In the genomic region with DNA sequence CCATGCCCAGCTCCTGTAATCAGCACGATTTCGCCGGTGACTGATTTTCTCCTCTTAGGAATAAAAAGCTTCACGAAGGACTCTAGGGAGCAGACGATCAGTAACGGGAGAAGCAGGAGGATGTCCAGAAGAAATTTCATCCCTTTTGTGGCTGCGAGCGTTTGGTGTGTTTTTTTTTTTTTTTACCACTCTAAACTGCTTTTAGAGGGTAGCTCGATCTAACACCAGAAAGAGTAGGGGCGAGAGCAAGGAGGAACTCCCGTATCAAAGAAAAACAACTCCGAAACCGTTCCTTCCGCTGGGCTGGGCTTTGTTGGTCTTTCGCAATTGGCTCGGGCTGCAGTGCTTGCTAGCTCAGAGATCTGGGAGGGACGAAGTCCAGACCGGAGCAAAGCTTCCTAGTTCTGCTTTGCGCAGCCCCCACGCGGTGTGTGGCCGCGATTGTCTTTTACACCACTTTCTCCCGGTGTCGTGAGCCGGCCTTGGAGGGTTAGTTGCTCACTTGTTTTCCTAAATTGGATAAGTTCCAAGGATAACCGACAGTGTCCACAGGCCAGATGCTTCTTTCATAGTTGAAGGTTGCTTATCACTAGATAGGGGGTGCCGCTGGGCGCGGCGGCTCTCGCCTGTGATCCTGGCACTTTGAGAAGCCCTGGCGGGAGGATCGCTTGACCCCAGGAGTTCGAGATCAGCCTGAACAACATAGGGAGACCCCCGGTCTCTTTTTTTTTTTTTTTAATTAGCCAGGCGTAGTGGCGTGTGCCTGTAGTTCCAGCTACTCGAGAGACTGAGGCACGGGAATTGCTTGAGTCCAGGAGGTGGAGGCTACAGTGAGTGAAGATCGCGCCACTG, we compare ENCODE assay signal across 1 cellular context.
A peak's percentile ranks its signal among the peaks of the same experiment; 100 is the strongest.
TF ChIP-seq lines count a peak whose summit lies in the region.

A gene with protein sequence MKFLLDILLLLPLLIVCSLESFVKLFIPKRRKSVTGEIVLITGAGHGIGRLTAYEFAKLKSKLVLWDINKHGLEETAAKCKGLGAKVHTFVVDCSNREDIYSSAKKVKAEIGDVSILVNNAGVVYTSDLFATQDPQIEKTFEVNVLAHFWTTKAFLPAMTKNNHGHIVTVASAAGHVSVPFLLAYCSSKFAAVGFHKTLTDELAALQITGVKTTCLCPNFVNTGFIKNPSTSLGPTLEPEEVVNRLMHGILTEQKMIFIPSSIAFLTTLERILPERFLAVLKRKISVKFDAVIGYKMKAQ (minus strand): TSS at position 258 of the 852 bp plus-strand sequence. CDS start 118 bp downstream, at position 140.

TF ChIP-seq in HepG2, 621 proteins besides CTCF, POLR2A, EP300 and RAD21 (continued from another document and continues in another):
- TF ChIP-seq ZNF768 (CRISPR knock-in tag; IDR thresholded peaks at IDR 0.05), result 0 out of 2 replicates have a peak, but pooled peaks have one; percentile 19
- TF ChIP-seq, protein P1, sequence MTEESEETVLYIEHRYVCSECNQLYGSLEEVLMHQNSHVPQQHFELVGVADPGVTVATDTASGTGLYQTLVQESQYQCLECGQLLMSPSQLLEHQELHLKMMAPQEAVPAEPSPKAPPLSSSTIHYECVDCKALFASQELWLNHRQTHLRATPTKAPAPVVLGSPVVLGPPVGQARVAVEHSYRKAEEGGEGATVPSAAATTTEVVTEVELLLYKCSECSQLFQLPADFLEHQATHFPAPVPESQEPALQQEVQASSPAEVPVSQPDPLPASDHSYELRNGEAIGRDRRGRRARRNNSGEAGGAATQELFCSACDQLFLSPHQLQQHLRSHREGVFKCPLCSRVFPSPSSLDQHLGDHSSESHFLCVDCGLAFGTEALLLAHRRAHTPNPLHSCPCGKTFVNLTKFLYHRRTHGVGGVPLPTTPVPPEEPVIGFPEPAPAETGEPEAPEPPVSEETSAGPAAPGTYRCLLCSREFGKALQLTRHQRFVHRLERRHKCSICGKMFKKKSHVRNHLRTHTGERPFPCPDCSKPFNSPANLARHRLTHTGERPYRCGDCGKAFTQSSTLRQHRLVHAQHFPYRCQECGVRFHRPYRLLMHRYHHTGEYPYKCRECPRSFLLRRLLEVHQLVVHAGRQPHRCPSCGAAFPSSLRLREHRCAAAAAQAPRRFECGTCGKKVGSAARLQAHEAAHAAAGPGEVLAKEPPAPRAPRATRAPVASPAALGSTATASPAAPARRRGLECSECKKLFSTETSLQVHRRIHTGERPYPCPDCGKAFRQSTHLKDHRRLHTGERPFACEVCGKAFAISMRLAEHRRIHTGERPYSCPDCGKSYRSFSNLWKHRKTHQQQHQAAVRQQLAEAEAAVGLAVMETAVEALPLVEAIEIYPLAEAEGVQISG (CRISPR knock-in tag; IDR thresholded peaks at IDR 0.05), result peak; percentile 83
- no peak for TF ChIP-seq ZNF567 (CRISPR knock-in tag; IDR thresholded peaks at IDR 0.05; ENCODE audit: borderline replicate concordance)
- TF ChIP-seq, protein P2, sequence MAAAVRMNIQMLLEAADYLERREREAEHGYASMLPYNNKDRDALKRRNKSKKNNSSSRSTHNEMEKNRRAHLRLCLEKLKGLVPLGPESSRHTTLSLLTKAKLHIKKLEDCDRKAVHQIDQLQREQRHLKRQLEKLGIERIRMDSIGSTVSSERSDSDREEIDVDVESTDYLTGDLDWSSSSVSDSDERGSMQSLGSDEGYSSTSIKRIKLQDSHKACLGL (CRISPR knock-in tag; IDR thresholded peaks at IDR 0.05), result 0 out of 2 replicates have a peak, but pooled peaks have one; percentile 37
- TF ChIP-seq ATAD3A (CRISPR knock-in tag; IDR thresholded peaks at IDR 0.05), result no peak
- TF ChIP-seq ZNF619 (CRISPR knock-in tag; IDR thresholded peaks at IDR 0.05), result no peak
- TF ChIP-seq, protein P3, sequence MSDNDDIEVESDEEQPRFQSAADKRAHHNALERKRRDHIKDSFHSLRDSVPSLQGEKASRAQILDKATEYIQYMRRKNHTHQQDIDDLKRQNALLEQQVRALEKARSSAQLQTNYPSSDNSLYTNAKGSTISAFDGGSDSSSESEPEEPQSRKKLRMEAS (IDR thresholded peaks at IDR 0.05), result peak; percentile 79
- TF ChIP-seq ETV5 (CRISPR knock-in tag; IDR thresholded peaks at IDR 0.05; ENCODE audit: borderline replicate concordance), result peak; percentile 91
- TF ChIP-seq DNMT3B (CRISPR knock-in tag; conservative IDR thresholded peaks at IDR 0.05), result 0 out of 2 replicates have a peak, but pooled peaks have one; percentile 72
- TF ChIP-seq YEATS4 (CRISPR knock-in tag; IDR thresholded peaks at IDR 0.05; ENCODE audit: borderline replicate concordance), result peak; percentile 94
- no peak for TF ChIP-seq CC2D1A (CRISPR knock-in tag; IDR thresholded peaks at IDR 0.05)
- TF ChIP-seq, protein P4, sequence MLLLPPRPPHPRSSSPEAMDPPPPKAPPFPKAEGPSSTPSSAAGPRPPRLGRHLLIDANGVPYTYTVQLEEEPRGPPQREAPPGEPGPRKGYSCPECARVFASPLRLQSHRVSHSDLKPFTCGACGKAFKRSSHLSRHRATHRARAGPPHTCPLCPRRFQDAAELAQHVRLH (CRISPR knock-in tag; IDR thresholded peaks at IDR 0.05; ENCODE audit: borderline replicate concordance, low read depth), result peak; percentile 96; the same call in 1 of the 2 replicates
- TF ChIP-seq RELA (CRISPR knock-in tag; IDR thresholded peaks at IDR 0.05), result no peak
- peak; percentile 58; the same call in 1 of the 2 replicates for TF ChIP-seq KDM1A (CRISPR knock-in tag; IDR thresholded peaks at IDR 0.05)
- TF ChIP-seq HNRNPK (IDR thresholded peaks at IDR 0.05; ENCODE audit: low read depth, low read length, poor library complexity, severe bottlenecking), result no peak
- TF ChIP-seq ZNF777 (CRISPR knock-in tag; IDR thresholded peaks at IDR 0.05), result 0 out of 2 replicates have a peak, but pooled peaks have one; percentile 29
- TF ChIP-seq ZC3H13 (CRISPR knock-in tag; IDR thresholded peaks at IDR 0.05), result no peak
- TF ChIP-seq ZNF34 (CRISPR knock-in tag; IDR thresholded peaks at IDR 0.05; ENCODE audit: borderline replicate concordance), result no peak
- no peak; the same call in none of the 2 replicates for TF ChIP-seq HOXD1 (CRISPR knock-in tag; IDR thresholded peaks at IDR 0.05)
- no peak for TF ChIP-seq SMAD1 (CRISPR knock-in tag; IDR thresholded peaks at IDR 0.05; ENCODE audit: borderline replicate concordance, low read depth)
- no peak for TF ChIP-seq SP2 (CRISPR knock-in tag; IDR thresholded peaks at IDR 0.05)
- TF ChIP-seq HOXA5 (CRISPR knock-in tag; IDR thresholded peaks at IDR 0.05), result 0 out of 2 replicates have a peak, but pooled peaks have one; percentile 68
- TF ChIP-seq TOPORS (CRISPR knock-in tag; IDR thresholded peaks at IDR 0.05), result peak; percentile 84
- peak; percentile 89; the same call in 1 of the 2 replicates for TF ChIP-seq SMYD3 (CRISPR knock-in tag; IDR thresholded peaks at IDR 0.05)
- peak; percentile 83 for TF ChIP-seq ZMYM2 (CRISPR knock-in tag; IDR thresholded peaks at IDR 0.05)
- TF ChIP-seq, protein P5, sequence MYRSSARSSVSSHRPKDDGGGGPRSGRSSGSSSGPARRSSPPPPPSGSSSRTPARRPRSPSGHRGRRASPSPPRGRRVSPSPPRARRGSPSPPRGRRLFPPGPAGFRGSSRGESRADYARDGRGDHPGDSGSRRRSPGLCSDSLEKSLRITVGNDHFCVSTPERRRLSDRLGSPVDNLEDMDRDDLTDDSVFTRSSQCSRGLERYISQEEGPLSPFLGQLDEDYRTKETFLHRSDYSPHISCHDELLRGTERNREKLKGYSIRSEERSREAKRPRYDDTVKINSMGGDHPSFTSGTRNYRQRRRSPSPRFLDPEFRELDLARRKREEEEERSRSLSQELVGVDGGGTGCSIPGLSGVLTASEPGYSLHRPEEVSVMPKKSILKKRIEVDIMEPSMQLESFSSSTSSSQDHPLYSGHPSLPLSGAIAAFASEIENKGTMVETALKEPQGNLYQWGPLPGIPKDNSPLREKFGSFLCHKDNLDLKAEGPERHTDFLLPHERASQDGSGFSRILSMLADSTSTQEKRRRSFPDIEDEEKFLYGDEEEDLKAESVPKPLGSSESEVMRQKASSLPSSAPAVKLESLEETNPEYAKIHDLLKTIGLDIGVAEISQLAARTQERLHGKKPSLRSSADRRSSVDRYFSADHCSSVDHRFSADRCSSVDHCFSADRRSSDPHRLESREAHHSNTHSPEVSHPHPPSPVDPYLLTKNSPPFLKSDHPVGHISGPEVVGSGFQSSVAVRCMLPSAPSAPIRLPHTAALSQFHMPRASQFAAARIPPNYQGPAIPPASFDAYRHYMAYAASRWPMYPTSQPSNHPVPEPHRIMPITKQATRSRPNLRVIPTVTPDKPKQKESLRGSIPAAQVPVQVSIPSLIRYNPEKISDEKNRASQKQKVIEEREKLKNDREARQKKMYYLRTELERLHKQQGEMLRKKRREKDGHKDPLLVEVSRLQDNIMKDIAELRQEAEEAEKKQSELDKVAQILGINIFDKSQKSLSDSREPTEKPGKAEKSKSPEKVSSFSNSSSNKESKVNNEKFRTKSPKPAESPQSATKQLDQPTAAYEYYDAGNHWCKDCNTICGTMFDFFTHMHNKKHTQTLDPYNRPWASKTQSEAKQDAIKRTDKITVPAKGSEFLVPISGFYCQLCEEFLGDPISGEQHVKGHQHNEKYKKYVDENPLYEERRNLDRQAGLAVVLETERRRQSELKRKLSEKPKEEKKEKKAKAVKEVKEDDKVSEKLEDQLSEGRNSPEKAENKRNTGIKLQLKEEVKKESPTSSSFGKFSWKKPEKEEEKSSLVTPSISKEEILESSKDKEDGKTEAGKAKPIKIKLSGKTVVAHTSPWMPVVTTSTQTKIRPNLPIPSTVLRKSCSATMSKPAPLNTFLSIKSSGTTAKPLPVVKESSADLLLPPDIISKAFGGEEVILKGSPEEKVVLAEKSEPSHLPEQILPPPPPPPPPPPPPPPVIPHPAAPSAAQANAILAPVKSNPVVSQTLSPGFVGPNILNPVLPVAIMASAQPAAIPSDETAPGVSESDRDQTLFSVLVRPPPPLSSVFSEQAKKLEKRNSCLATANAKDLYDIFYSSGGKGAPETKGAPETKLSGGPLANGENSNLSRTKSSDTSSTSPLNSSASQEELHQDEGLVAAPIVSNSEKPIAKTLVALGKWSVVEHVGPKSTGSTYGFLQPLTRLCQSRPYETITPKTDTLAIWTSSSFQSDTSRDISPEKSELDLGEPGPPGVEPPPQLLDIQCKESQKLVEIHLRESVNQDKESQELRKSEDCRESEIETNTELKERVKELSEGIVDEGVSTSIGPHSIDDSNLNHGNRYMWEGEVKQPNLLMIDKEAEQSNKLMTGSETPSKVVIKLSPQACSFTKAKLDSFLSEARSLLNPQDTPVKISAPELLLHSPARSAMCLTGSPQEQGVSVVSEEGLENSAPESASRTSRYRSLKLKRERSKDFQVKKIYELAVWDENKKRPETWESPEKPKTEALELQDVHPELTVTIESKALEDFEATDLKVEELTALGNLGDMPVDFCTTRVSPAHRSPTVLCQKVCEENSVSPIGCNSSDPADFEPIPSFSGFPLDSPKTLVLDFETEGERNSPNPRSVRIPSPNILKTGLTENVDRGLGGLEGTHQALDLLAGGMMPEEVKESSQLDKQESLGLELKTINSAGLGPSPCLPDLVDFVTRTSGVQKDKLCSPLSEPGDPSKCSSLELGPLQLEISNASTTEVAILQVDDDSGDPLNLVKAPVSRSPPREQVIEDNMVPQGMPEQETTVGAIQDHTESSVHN (CRISPR knock-in tag; IDR thresholded peaks at IDR 0.05), result peak; percentile 37; the same call in 1 of the 2 replicates
- no peak for TF ChIP-seq ZNF577 (CRISPR knock-in tag; IDR thresholded peaks at IDR 0.05; ENCODE audit: borderline replicate concordance, low read depth)
- TF ChIP-seq, protein P6, sequence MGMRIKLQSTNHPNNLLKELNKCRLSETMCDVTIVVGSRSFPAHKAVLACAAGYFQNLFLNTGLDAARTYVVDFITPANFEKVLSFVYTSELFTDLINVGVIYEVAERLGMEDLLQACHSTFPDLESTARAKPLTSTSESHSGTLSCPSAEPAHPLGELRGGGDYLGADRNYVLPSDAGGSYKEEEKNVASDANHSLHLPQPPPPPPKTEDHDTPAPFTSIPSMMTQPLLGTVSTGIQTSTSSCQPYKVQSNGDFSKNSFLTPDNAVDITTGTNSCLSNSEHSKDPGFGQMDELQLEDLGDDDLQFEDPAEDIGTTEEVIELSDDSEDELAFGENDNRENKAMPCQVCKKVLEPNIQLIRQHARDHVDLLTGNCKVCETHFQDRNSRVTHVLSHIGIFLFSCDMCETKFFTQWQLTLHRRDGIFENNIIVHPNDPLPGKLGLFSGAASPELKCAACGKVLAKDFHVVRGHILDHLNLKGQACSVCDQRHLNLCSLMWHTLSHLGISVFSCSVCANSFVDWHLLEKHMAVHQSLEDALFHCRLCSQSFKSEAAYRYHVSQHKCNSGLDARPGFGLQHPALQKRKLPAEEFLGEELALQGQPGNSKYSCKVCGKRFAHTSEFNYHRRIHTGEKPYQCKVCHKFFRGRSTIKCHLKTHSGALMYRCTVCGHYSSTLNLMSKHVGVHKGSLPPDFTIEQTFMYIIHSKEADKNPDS (CRISPR knock-in tag; IDR thresholded peaks at IDR 0.05), result peak; percentile 96
- TF ChIP-seq ATF7-NPFF (CRISPR knock-in tag; IDR thresholded peaks at IDR 0.05; ENCODE audit: low read depth), result peak; percentile 61; the same call in 1 of the 2 replicates
- peak; percentile 92 for TF ChIP-seq ERF (CRISPR knock-in tag; IDR thresholded peaks at IDR 0.05)
- TF ChIP-seq ZFP62 (CRISPR knock-in tag; IDR thresholded peaks at IDR 0.05), result no peak
- no peak for TF ChIP-seq NR1H2 (CRISPR knock-in tag; IDR thresholded peaks at IDR 0.05; ENCODE audit: borderline replicate concordance, low read depth)
- TF ChIP-seq ZNF33A (CRISPR knock-in tag; IDR thresholded peaks at IDR 0.05; ENCODE audit: borderline replicate concordance), result no peak
- TF ChIP-seq JARID2 (CRISPR knock-in tag; IDR thresholded peaks at IDR 0.05; ENCODE audit: insufficient replicate concordance), result no peak
- TF ChIP-seq ZNF652 (CRISPR knock-in tag; IDR thresholded peaks at IDR 0.05; ENCODE audit: borderline replicate concordance, low read depth), result peak; percentile 38; the same call in 1 of the 2 replicates
- no peak for TF ChIP-seq ZNF326 (CRISPR knock-in tag; IDR thresholded peaks at IDR 0.05; ENCODE audit: borderline replicate concordance)
- peak; percentile 71 for TF ChIP-seq RXRA (CRISPR knock-in tag; IDR thresholded peaks at IDR 0.05)
- TF ChIP-seq ZNF441 (CRISPR knock-in tag; IDR thresholded peaks at IDR 0.05; ENCODE audit: borderline replicate concordance), result peak; percentile 80; the same call in 1 of the 2 replicates
- TF ChIP-seq RAD51 (IDR thresholded peaks at IDR 0.05; ENCODE audit: borderline replicate concordance), result no peak
- TF ChIP-seq, protein P7, sequence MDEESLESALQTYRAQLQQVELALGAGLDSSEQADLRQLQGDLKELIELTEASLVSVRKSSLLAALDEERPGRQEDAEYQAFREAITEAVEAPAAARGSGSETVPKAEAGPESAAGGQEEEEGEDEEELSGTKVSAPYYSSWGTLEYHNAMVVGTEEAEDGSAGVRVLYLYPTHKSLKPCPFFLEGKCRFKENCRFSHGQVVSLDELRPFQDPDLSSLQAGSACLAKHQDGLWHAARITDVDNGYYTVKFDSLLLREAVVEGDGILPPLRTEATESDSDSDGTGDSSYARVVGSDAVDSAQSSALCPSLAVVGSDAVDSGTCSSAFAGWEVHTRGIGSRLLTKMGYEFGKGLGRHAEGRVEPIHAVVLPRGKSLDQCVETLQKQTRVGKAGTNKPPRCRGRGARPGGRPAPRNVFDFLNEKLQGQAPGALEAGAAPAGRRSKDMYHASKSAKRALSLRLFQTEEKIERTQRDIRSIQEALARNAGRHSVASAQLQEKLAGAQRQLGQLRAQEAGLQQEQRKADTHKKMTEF (CRISPR knock-in tag; IDR thresholded peaks at IDR 0.05), result peak; percentile 94
- no peak; the same call in 1 of the 2 replicates for TF ChIP-seq CHD4 (IDR thresholded peaks at IDR 0.05; ENCODE audit: borderline replicate concordance, low read length)
